Comparison of ENCODE assay signal across 20 cellular contexts in genomic region chr9:93259490-93260289, GRCh38.
DNase-seq lines count a peak whose midpoint lies in the region; ATAC-seq, FAIRE-seq and TF ChIP-seq lines count a peak whose summit lies in the region.
"Had no signal": no experiment of that assay in that cellular context is flagged by ENCODE, and none has a peak within 500 bp of the region (broad histone marks: within the 10 kb centered on the region; RNA-seq: fewer than 3 reads in every experiment).

No MANE protein-coding gene starts in this region.

- CTCF ChIA-PET in activated CD8-positive, alpha-beta memory T cell treated with anti-CD3 and anti-CD28 coated beads, Interleukin-2, amount 10 ng/mL, durations not matched to agents 7 days and 5 days (lab: Charles Lee), result no interaction called here
- CTCF ChIA-PET in HepG2 (lab: Yijun Ruan, JAX; ENCODE audit: low intra/inter-chr PET ratio, low total read pairs), result no interaction called here

- POLR2A ChIA-PET in HepG2 (lab: Yijun Ruan, JAX), result no interaction called here

- no peaks in the 10 kb centered on the region for H3K79me2 ChIP-seq in HepG2 (ENCODE audit: insufficient read depth, low read length)

- TF ChIP-seq CTCF in HepG2 (CRISPR knock-in tag; IDR thresholded peaks at IDR 0.05), result no peak
- no peak for TF ChIP-seq CTCF in tibial artery (IDR thresholded peaks at IDR 0.05)
- TF ChIP-seq CTCF in tibial nerve (IDR thresholded peaks at IDR 0.05), result no peak

- no peaks in the 10 kb centered on the region for H3K36me3 Mint-ChIP-seq in activated CD8-positive, alpha-beta memory T cell treated with anti-CD3 and anti-CD28 coated beads, Interleukin-2, amount 10 ng/mL, durations not matched to agents 7 days and 5 days
- H3K36me3 Mint-ChIP-seq: CD4-positive, CD25-positive, alpha-beta regulatory T cell had no signal

- H3K4me3 ChIP-seq in HepG2 (replicated peaks in 1 of 3; ENCODE audit: insufficient read depth in 1 of 3, low read depth in 2 of 3, low read length in 3 of 3) (no peak overlapping the region), tibial artery (no peak overlapping the region), tibial nerve (no peak overlapping the region)
- H3K4me3 ChIP-seq: heart left ventricle, PC-9 had no signal

- H3K36me3 ChIP-seq in HepG2 (replicated peaks in 1 of 2; ENCODE audit: control insufficient read depth in 1 of 2, insufficient read depth in 2 of 2, low read length in 2 of 2) (peaks cover 14 to 42% of the 10 kb centered on the region in 2 experiments), tibial artery (no peaks in the 10 kb centered on the region), tibial nerve (no peaks in the 10 kb centered on the region)

- BruUV-seq in HepG2 (replicated peaks; lab: Mats Ljungman, UMichigan), result no TSS peak

- H3K27me3 ChIP-seq in HepG2 (ENCODE audit: control insufficient read depth in 1 of 2, insufficient read depth in 2 of 2, low read length in 2 of 2), result no peaks in the 10 kb centered on the region
- H3K27me3 ChIP-seq in tibial artery, result no peaks in the 10 kb centered on the region
- H3K27me3 ChIP-seq in tibial nerve, result no peaks in the 10 kb centered on the region
- H3K27me3 ChIP-seq: heart left ventricle had no signal

- DNase-seq in activated effector memory CD4-positive, alpha-beta T cell treated with anti-CD3 and anti-CD28 coated beads, Interleukin-2, amount 50 U/mL, for 16 hours, result peak; percentile 60
- no peak for DNase-seq in activated effector memory CD4-positive, alpha-beta T cell treated with Interleukin-2 at 50 U/mL for 16 hours
- DNase-seq in activated CD8-positive, alpha-beta memory T cell treated with anti-CD3 and anti-CD28 coated beads, Interleukin-2, amount 10 ng/mL, durations not matched to agents 7 days and 5 days, result peak; percentile 25
- DNase-seq in HepG2 (ENCODE audit: low spot score), result no peak
- peak; percentile 10 to 54 for DNase-seq in tibial artery
- no peak for DNase-seq in stimulated activated CD4-positive, alpha-beta T cell treated with anti-CD3 and anti-CD28 coated beads, Interleukin-2, amount 100 ng/mL, for 48 hours
- no peak for DNase-seq in tibial nerve (ENCODE audit: low spot score in 2 of 2)
- DNase-seq: amniotic stem cell; caudate nucleus; CD4-positive, CD25-positive, alpha-beta regulatory T cell; DMS53; effector memory CD4-positive, alpha-beta T cell; NCI-H146; PC-9; stimulated activated naive CD4-positive, alpha-beta T cell; T-helper 9 cell had no signal

- intact Hi-C loops in HepG2 (cut with micrococcal nuclease; ENCODE audit: unreplicated experiment), result no loop called here
- intact Hi-C loops in tibial artery (cut with DNase I; ENCODE audit: low total_unique reads), result no loop called here

- no peaks in the 10 kb centered on the region for H4K20me1 ChIP-seq in HepG2 (ENCODE audit: insufficient read depth, low read length)

- in situ Hi-C loops in HepG2 (cut with HindIII; ENCODE audit: extremely low pct_ligation_motif_present, low pct_unique_long_range_greater_than_20kb), result loop anchor here (10.0 kb wide), 1 partner anchor 45 kb away; no protein-coding TSS in a partner anchor

- no peak overlapping the region for H3K4me3 Mint-ChIP-seq in activated CD8-positive, alpha-beta memory T cell treated with anti-CD3 and anti-CD28 coated beads, Interleukin-2, amount 10 ng/mL, durations not matched to agents 7 days and 5 days
- H3K4me3 Mint-ChIP-seq: activated T-helper 1 cell treated with anti-CD3 and anti-CD28 coated beads, Interleukin-12 subunit alpha, Interleukin-12 subunit beta, Interleukin-2, Interleukin-4 antibody, amounts not matched to agents 30 ng/mL and 10 ng/mL and 1 ng/mL, durations not matched to agents 14 hours and 24 hours and 36 hours; CD4-positive, CD25-positive, alpha-beta regulatory T cell; nephron had no signal

- no peak overlapping the region for H3K9ac ChIP-seq in HepG2 (ENCODE audit: insufficient read depth, low read depth, low read length)

- no peak overlapping the region for H2AFZ ChIP-seq in HepG2 (ENCODE audit: low read length)
- H2AFZ ChIP-seq: PC-9 had no signal

- no peak overlapping the region for H3K27ac ChIP-seq in HepG2 (ENCODE audit: extremely low read length, insufficient read depth, low read length)
- no peak overlapping the region for H3K27ac ChIP-seq in tibial artery
- no peak overlapping the region for H3K27ac ChIP-seq in tibial nerve
- H3K27ac ChIP-seq: heart left ventricle, PC-9 had no signal

- 94% methylated on average over 12 of the region's 20 CpGs for WGBS in HepG2 (ENCODE audit: low lambda C conversion rate)
- WGBS in tibial nerve, 2 donors, result 85 to 89% methylated on average over 14 to 20 of the region's 20 CpGs

- no peaks in the 10 kb centered on the region for H3K4me1 Mint-ChIP-seq in activated CD8-positive, alpha-beta memory T cell treated with anti-CD3 and anti-CD28 coated beads, Interleukin-2, amount 10 ng/mL, durations not matched to agents 7 days and 5 days
- H3K4me1 Mint-ChIP-seq: nephron had no signal

- no peak for TF ChIP-seq RAD21 in HepG2 (CRISPR knock-in tag; IDR thresholded peaks at IDR 0.05)

- TF ChIP-seq POLR2A in HepG2 (IDR thresholded peaks at IDR 0.05; ENCODE audit: insufficient read depth in 1 of 2, low read depth in 2 of 2, low read length in 2 of 2) (no peak), tibial nerve (IDR thresholded peaks at IDR 0.05) (no peak)

- no peaks in the 10 kb centered on the region for H3K27me3 Mint-ChIP-seq in activated CD8-positive, alpha-beta memory T cell treated with anti-CD3 and anti-CD28 coated beads, Interleukin-2, amount 10 ng/mL, durations not matched to agents 7 days and 5 days
- H3K27me3 Mint-ChIP-seq: CD4-positive, CD25-positive, alpha-beta regulatory T cell had no signal

- FAIRE-seq in HepG2 (lab: Jason Lieb, UNC), result no peak

- no peaks in the 10 kb centered on the region for H3K4me1 ChIP-seq in HepG2 (ENCODE audit: insufficient read depth, low read length)
- H3K4me1 ChIP-seq in tibial artery, result no peaks in the 10 kb centered on the region
- no peaks in the 10 kb centered on the region for H3K4me1 ChIP-seq in tibial nerve

- H3K9me3 ChIP-seq in HepG2 (ENCODE audit: low read length) (no peaks in the 10 kb centered on the region), tibial artery (no peaks in the 10 kb centered on the region), tibial nerve (no peaks in the 10 kb centered on the region)
- H3K9me3 ChIP-seq: heart left ventricle had no signal

- TF ChIP-seq EP300 in HepG2 (IDR thresholded peaks at IDR 0.05; ENCODE audit: low read depth in 2 of 2, low read length in 2 of 2), result no peak
- TF ChIP-seq EP300 in HepG2 (CRISPR knock-in tag; IDR thresholded peaks at IDR 0.05; ENCODE audit: borderline replicate concordance), result no peak
- no peak for TF ChIP-seq EP300 in tibial nerve (IDR thresholded peaks at IDR 0.05)

- no peaks in the 10 kb centered on the region for H3K9me3 Mint-ChIP-seq in activated CD8-positive, alpha-beta memory T cell treated with anti-CD3 and anti-CD28 coated beads, Interleukin-2, amount 10 ng/mL, durations not matched to agents 7 days and 5 days (ENCODE audit: low read depth)
- H3K9me3 Mint-ChIP-seq: activated T-helper 1 cell treated with anti-CD3 and anti-CD28 coated beads, Interleukin-12 subunit alpha, Interleukin-12 subunit beta, Interleukin-2, Interleukin-4 antibody, amounts not matched to agents 30 ng/mL and 10 ng/mL and 1 ng/mL, durations not matched to agents 14 hours and 24 hours and 36 hours; CD4-positive, CD25-positive, alpha-beta regulatory T cell; nephron had no signal

- H3K27ac Mint-ChIP-seq in activated CD8-positive, alpha-beta memory T cell treated with anti-CD3 and anti-CD28 coated beads, Interleukin-2, amount 10 ng/mL, durations not matched to agents 7 days and 5 days, result no peak overlapping the region
- H3K27ac Mint-ChIP-seq: activated T-helper 1 cell treated with anti-CD3 and anti-CD28 coated beads, Interleukin-12 subunit alpha, Interleukin-12 subunit beta, Interleukin-2, Interleukin-4 antibody, amounts not matched to agents 30 ng/mL and 10 ng/mL and 1 ng/mL, durations not matched to agents 14 hours and 24 hours and 36 hours; CD4-positive, CD25-positive, alpha-beta regulatory T cell; nephron had no signal

- no peak overlapping the region for H3K4me2 ChIP-seq in HepG2 (ENCODE audit: low read depth, low read length)
- H3K4me2 ChIP-seq: PC-9 had no signal

- no peak for ATAC-seq in activated CD8-positive, alpha-beta memory T cell treated with anti-CD3 and anti-CD28 coated beads, Interleukin-2, amount 10 ng/mL, durations not matched to agents 7 days and 5 days
- no peak for ATAC-seq in HepG2
- no peak for ATAC-seq in HG02610 (IDR thresholded peaks at IDR 0.05; ENCODE audit: unreplicated experiment)
- ATAC-seq: heart left ventricle had no signal

TF ChIP-seq in HepG2, 621 proteins besides CTCF, POLR2A, EP300 and RAD21:
- TF ChIP-seq AGO2 (optimal IDR thresholded peaks at IDR 0.05; ENCODE audit: low read depth, low read length) (peak; percentile 57), ZNF432 (CRISPR knock-in tag; IDR thresholded peaks at IDR 0.05; ENCODE audit: borderline replicate concordance) (no peak)

Comparison
In these comparisons a context has a peak if more than half of its experiments do, and no peak if none do; other contexts are left out.
1. DNase-seq: peak in activated effector memory CD4-positive, alpha-beta T cell treated with anti-CD3 and anti-CD28 coated beads, Interleukin-2, amount 50 U/mL, for 16 hours (single experiment), activated CD8-positive, alpha-beta memory T cell treated with anti-CD3 and anti-CD28 coated beads, Interleukin-2, amount 10 ng/mL, durations not matched to agents 7 days and 5 days (single experiment) and tibial artery (2 of 2); none in activated effector memory CD4-positive, alpha-beta T cell treated with Interleukin-2 at 50 U/mL for 16 hours (single experiment), HepG2 (single experiment), stimulated activated CD4-positive, alpha-beta T cell treated with anti-CD3 and anti-CD28 coated beads, Interleukin-2, amount 100 ng/mL, for 48 hours (0 of 2) and tibial nerve (0 of 2).